In the genomic region with DNA sequence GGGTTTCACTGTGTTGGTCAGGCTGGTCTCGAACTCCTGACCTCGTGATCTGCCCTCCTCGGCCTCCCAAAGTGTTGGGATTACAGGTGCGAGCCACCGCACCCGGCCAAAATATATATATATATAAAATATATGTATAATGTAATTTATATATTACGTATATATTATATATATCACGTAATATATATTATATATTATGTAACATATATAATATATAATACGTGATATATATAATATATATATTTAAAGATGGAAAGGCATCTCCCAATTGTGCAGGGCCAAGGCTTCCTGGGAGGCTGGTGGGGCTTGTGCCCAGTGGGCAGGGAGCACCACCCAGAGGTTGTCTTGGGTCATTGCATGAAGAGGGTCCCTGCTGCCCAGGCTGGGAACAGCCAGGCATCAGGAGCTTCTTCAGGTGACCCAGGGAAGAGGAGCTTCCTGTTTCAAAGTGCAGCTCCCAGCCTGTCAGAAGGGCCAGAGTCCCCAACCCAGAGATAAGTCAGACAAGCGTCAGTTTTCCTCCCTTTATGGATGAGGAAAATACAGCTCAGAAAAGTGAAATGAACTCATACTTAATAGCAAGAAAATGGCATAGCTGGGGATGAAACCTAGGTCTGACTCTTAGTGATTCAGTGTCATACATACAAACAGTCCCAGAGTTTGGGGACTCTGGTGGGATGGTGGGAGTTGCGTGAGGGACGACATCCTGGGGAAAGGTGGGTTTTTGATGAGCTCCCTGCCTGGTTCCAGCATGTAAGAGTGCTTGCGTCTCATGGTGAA, we compare ENCODE assay signal across 1 cellular context.
TF ChIP-seq lines count a peak whose summit lies in the region.

No MANE protein-coding gene starts in this region.

TF ChIP-seq in GM23338, 12 proteins besides CTCF, POLR2A, EP300 and RAD21 (continued from another document):
- TF ChIP-seq JUNB (IDR thresholded peaks at IDR 0.05; ENCODE audit: unreplicated experiment) (no peak), ZNF331 (CRISPR knock-in tag; IDR thresholded peaks at IDR 0.05; ENCODE audit: low read depth) (no peak), EZH2phosphoT487 (IDR thresholded peaks at IDR 0.05; ENCODE audit: unreplicated experiment) (no peak)
